9 cellular contexts compared by ENCODE assay signal in genomic region chr1:208086116-208086515, GRCh38.
DNase-seq lines count a peak whose midpoint lies in the region; ATAC-seq, FAIRE-seq and TF ChIP-seq lines count a peak whose summit lies in the region.
"Had no signal": no experiment of that assay in that cellular context is flagged by ENCODE, and none has a peak within 500 bp of the region (broad histone marks: within the 10 kb centered on the region; RNA-seq: fewer than 3 reads in every experiment).

No MANE protein-coding gene starts in this region.

- intact Hi-C loops in GM12878 (cut with micrococcal nuclease; ENCODE audit: unreplicated experiment) = no loop called here

- TF ChIP-seq CTCF in GM12878 (IDR thresholded peaks at IDR 0.05 in 2 of 3, conservative IDR thresholded peaks at IDR 0.05 in 1 of 3; ENCODE audit: control insufficient read depth in 2 of 3, extremely low read depth in 1 of 3, insufficient read depth in 1 of 3, low read depth in 3 of 3, low read length in 3 of 3) = no peak

- BruUV-seq in GM12878 (replicated peaks; lab: Mats Ljungman, UMichigan) = no TSS peak

- RAD21 ChIA-PET in GM12878 (lab: Charles Lee; ENCODE audit: unreplicated experiment) = interaction anchor here (0.7 kb wide), 1 partner anchor 63 kb away, joined by 3 read pairs; no protein-coding TSS in a partner anchor

- CTCF ChIA-PET in GM12878 (lab: Yijun Ruan, JAX) = interaction anchor here (0.7 to 1.6 kb wide), 6 partner anchors 8 to 201 kb away, joined by 3 to 5 read pairs (median 4); partner anchors contain the start of gene PLXNA2

- ATAC-seq in GM19452 (IDR thresholded peaks at IDR 0.05; ENCODE audit: unreplicated experiment) (peak; percentile 13), GM12878 (no peak)

- TF ChIP-seq EP300 in GM12878 (IDR thresholded peaks at IDR 0.05; ENCODE audit: borderline replicate concordance in 1 of 2, control insufficient read depth in 1 of 2, low read depth in 2 of 2, low read length in 2 of 2) = no peak

- in situ Hi-C loops in ACHN (cut with HindIII; ENCODE audit: low pct_ligation_motif_present, low pct_unique_long_range_greater_than_20kb, low sequenced_read_pairs) (no loop called here), GM12878 (cut with MboI) (no loop called here)

- H3K4me3 ChIP-seq in GM12878 (no peak overlapping the region), mononuclear cell (ENCODE audit: low read length) (peak overlapping the region; percentile 2)

- no peak overlapping the region for H3K27ac ChIP-seq in GM12878 (ENCODE audit: control insufficient read depth, insufficient read depth)

- H3K79me2 ChIP-seq in GM12878 (ENCODE audit: control insufficient read depth, insufficient read depth, low read length) = no peaks in the 10 kb centered on the region

- H4K20me1 ChIP-seq in GM12878 (ENCODE audit: control insufficient read depth, insufficient read depth) = no peaks in the 10 kb centered on the region

- H3K4me1 ChIP-seq in GM12878 (ENCODE audit: control insufficient read depth, insufficient read depth, low read length) (no peaks in the 10 kb centered on the region; the same call in 1 of the 2 replicates), mononuclear cell (ENCODE audit: insufficient read depth, low read length) (peaks cover 12% of the 10 kb centered on the region)

- peak overlapping the region; percentile 76 for H2AFZ ChIP-seq in GM12878 (ENCODE audit: control insufficient read depth, low read depth, low read length)

- H3K27me3 ChIP-seq in GM12878 (replicated peaks in 1 of 2; ENCODE audit: control insufficient read depth in 2 of 2, insufficient read depth in 2 of 2, low read length in 1 of 2) (no peaks in the 10 kb centered on the region; a peak in 1 of 4 replicates), mononuclear cell (ENCODE audit: insufficient read depth, low read length) (no peaks in the 10 kb centered on the region)

- DNase-seq in ACHN (peak; percentile 9), GM12878 (ENCODE audit: low read depth, low spot score) (no peak), SKM-1 (lab: John Stamatoyannopoulos, UW; ENCODE audit: unreplicated experiment) (no peak), NCI-H2029 treated with DMSO at 0.1 percent for 48 hours (lab: John Stamatoyannopoulos, UW) (no peak), medulla oblongata (ENCODE audit: extremely low spot score) (no peak), SK-N-DZ (ENCODE audit: low spot score) (no peak)
- DNase-seq: NCI-H2081 treated with DMSO at 0.1 percent for 48 hours had no signal

- H3K4me2 ChIP-seq in GM12878 (ENCODE audit: control insufficient read depth, insufficient read depth) = peak overlapping the region; percentile 11; the same call in 1 of the 2 replicates

- POLR2A ChIA-PET in GM12878 (lab: Charles Lee) = interaction anchor here (0.7 to 1.2 kb wide), 2 partner anchors 124 to 710 kb away, joined by 3 to 5 read pairs; no protein-coding TSS in a partner anchor

- H3K36me3 ChIP-seq in GM12878 (ENCODE audit: control insufficient read depth in 2 of 2, insufficient read depth in 2 of 2, low read length in 1 of 2) = no peaks in the 10 kb centered on the region

- WGBS in GM12878 (ENCODE audit: insufficient coverage, insufficient replicate concordance, low lambda C conversion rate, missing lambda C conversion rate) = 21% methylated on average over 2 of the region's 2 CpGs

- H3K9me3 ChIP-seq in GM12878 (replicated peaks; ENCODE audit: control insufficient read depth, insufficient read depth, low read length) (no peaks in the 10 kb centered on the region), mononuclear cell (ENCODE audit: low read depth, low read length) (no peaks in the 10 kb centered on the region)

- H3K9ac ChIP-seq in GM12878 (ENCODE audit: control insufficient read depth, insufficient read depth, low read length) = no peak overlapping the region

- no peak for FAIRE-seq in GM12878 (lab: Jason Lieb, UNC)

- TF ChIP-seq RAD21 in GM12878 (IDR thresholded peaks at IDR 0.05; ENCODE audit: insufficient read depth, low read depth, low read length) = no peak

- TF ChIP-seq POLR2A in GM12878 (IDR thresholded peaks at IDR 0.05; ENCODE audit: low read depth, low read length) = no peak

- SMC1A ChIA-PET in GM12878 (lab: Charles Lee; ENCODE audit: uncharacterized antibody, unreplicated experiment) = interaction anchor here (1.1 to 1.3 kb wide), 3 partner anchors 10 to 158 kb away, joined by 3 read pairs; no protein-coding TSS in a partner anchor

TF ChIP-seq in GM12878, 131 proteins besides CTCF, POLR2A, EP300 and RAD21:
- TF ChIP-seq SPI1 (IDR thresholded peaks at IDR 0.05; ENCODE audit: borderline replicate concordance, insufficient read depth, low read depth, low read length) (no peak), STAT1 (conservative IDR thresholded peaks at IDR 0.05) (no peak), CHD1 (IDR thresholded peaks at IDR 0.05; ENCODE audit: low read depth, low read length) (no peak), ZNF622 (IDR thresholded peaks at IDR 0.05) (no peak), SMAD1 (IDR thresholded peaks at IDR 0.05; ENCODE audit: low read depth, partially characterized antibody) (no peak), WRNIP1 (IDR thresholded peaks at IDR 0.05; ENCODE audit: borderline replicate concordance, low read depth, low read length) (no peak), PAX5 (IDR thresholded peaks at IDR 0.05; ENCODE audit: borderline replicate concordance, low read depth, low read length) (no peak), ZZZ3 (IDR thresholded peaks at IDR 0.05; ENCODE audit: control insufficient read depth, insufficient read length, low read depth) (no peak), MXI1 (IDR thresholded peaks at IDR 0.05; ENCODE audit: low read depth, low read length) (no peak), GABPA (IDR thresholded peaks at IDR 0.05; ENCODE audit: low read depth) (no peak), HDAC6 (IDR thresholded peaks at IDR 0.05; ENCODE audit: unreplicated experiment) (no peak), IKZF1 (conservative IDR thresholded peaks at IDR 0.05) (no peak), YY1 (IDR thresholded peaks at IDR 0.05; ENCODE audit: low read depth, low read length) (no peak), ZNF207 (IDR thresholded peaks at IDR 0.05; ENCODE audit: borderline replicate concordance) (no peak)
- TF ChIP-seq, protein P1, sequence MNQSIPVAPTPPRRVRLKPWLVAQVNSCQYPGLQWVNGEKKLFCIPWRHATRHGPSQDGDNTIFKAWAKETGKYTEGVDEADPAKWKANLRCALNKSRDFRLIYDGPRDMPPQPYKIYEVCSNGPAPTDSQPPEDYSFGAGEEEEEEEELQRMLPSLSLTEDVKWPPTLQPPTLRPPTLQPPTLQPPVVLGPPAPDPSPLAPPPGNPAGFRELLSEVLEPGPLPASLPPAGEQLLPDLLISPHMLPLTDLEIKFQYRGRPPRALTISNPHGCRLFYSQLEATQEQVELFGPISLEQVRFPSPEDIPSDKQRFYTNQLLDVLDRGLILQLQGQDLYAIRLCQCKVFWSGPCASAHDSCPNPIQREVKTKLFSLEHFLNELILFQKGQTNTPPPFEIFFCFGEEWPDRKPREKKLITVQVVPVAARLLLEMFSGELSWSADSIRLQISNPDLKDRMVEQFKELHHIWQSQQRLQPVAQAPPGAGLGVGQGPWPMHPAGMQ (IDR thresholded peaks at IDR 0.05; ENCODE audit: borderline replicate concordance) = no peak
